ENCODE assay signal across 36 cellular contexts in the genomic region with DNA sequence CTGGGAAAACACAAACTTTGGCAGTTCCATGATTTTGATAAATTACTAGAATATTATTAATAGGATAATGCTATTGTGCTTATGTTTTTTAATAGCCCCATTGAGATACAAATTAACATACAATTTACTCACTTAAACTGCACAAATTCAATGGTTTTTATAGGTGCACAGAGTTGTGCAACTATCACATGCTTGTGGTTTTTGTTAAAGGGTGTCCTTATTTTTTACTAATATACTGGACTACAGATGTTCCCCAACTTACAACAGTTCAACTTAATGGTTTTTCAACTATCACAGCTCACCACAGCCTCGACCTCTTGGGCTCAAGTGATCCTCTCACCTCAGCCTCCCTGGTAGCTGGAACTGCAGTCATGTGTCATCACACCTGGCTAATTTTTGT.
"Had no signal": no experiment of that assay in that cellular context is flagged by ENCODE, and none has a peak within 500 bp of the region (broad histone marks: within the 10 kb centered on the region; RNA-seq: fewer than 3 reads in every experiment).

No MANE protein-coding gene starts in this region.

- H3K4me3 Mint-ChIP-seq: activated B cell treated with CpG ODN at 0.5 μM for 24 hours; activated CD4-positive, alpha-beta memory T cell treated with anti-CD3 and anti-CD28 coated beads, Interleukin-2, amount 10 ng/mL, durations not matched to agents 7 days and 5 days; activated CD8-positive, alpha-beta memory T cell treated with anti-CD3 and anti-CD28 coated beads, Interleukin-2, amount 10 ng/mL, durations not matched to agents 7 days and 5 days; activated naive CD4-positive, alpha-beta T cell treated with anti-CD3 and anti-CD28 coated beads, Interleukin-2, amount 10 ng/mL, durations not matched to agents 7 days and 5 days; activated naive CD8-positive, alpha-beta T cell; activated naive CD8-positive, alpha-beta T cell treated with anti-CD3 and anti-CD28 coated beads, Interleukin-2, amount 50 U/mL, for 24 hours; central memory CD8-positive, alpha-beta T cell; T-cell; T-helper 17 cell had no signal

- H3K9me3 Mint-ChIP-seq: activated B cell treated with CpG ODN at 0.5 μM for 24 hours; activated CD4-positive, alpha-beta memory T cell treated with anti-CD3 and anti-CD28 coated beads, Interleukin-2, amount 10 ng/mL, durations not matched to agents 7 days and 5 days; activated naive CD4-positive, alpha-beta T cell treated with anti-CD3 and anti-CD28 coated beads, Interleukin-2, amount 10 ng/mL, durations not matched to agents 7 days and 5 days; activated naive CD8-positive, alpha-beta T cell treated with anti-CD3 and anti-CD28 coated beads, Interleukin-2, amount 50 U/mL, for 24 hours; central memory CD8-positive, alpha-beta T cell; T-cell had no signal

- H3K4me3 ChIP-seq: MG63, Peyer's patch, SJSA1 had no signal

- DNase-seq: activated B cell treated with CpG ODN at 0.5 μM for 24 hours; activated CD4-positive, alpha-beta memory T cell treated with anti-CD3 and anti-CD28 coated beads, Interleukin-2, amount 10 ng/mL, durations not matched to agents 7 days and 5 days; activated CD4-positive, alpha-beta T cell treated with anti-CD3 and anti-CD28 coated beads for 4 hours; activated CD4-positive, alpha-beta T cell treated with anti-CD3 and anti-CD28 coated beads, Interleukin-2, amount 50 U/mL, for 1 hour; activated CD4-positive, CD25-positive, alpha-beta regulatory T cell treated with anti-CD3 and anti-CD28 coated beads, Interleukin-2, amount 50 U/mL, for 72 hours; activated CD8-positive, alpha-beta memory T cell treated with anti-CD3 and anti-CD28 coated beads for 24 hours; activated CD8-positive, alpha-beta memory T cell treated with anti-CD3 and anti-CD28 coated beads, Interleukin-2, amount 10 ng/mL, durations not matched to agents 7 days and 5 days; activated CD8-positive, alpha-beta memory T cell treated with anti-CD3 and anti-CD28 coated beads, Interleukin-2, amount 50 U/mL, for 48 hours; activated effector memory CD4-positive, alpha-beta T cell treated with Interleukin-2 at 50 U/mL for 16 hours; activated naive CD4-positive, alpha-beta T cell treated with anti-CD3 and anti-CD28 coated beads, Interleukin-2, amount 10 ng/mL, durations not matched to agents 7 days and 5 days; activated naive CD8-positive, alpha-beta T cell treated with anti-CD3 and anti-CD28 coated beads, Interleukin-2, amount 50 U/mL, for 24 hours; activated T-cell treated with anti-CD3 and anti-CD28 coated beads, Interleukin-2, amount 50 U/mL, for 48 hours; amniotic stem cell; aorta; brain microvascular endothelial cell; Kasumi-1; MG63; NCI-H1092; NCI-H1436 treated with DMSO at 0.1 percent for 48 hours; NCI-H1694 treated with DMSO at 0.1 percent for 48 hours; NCI-H2029; NCI-H345; NCI-H510A; NCI-H526; NCI-H748 treated with DMSO at 0.1 percent for 48 hours; NK-92 treated with Interleukin-12 subunit alpha and Interleukin-12 subunit beta, amount 100 ng/mL, for 24 hours; PC-3; Peyer's patch; RPMI8226; SHP77 treated with DMSO at 0.1 percent for 48 hours; SK-N-SH; T-cell; T-helper 17 cell had no signal

- H3K4me1 Mint-ChIP-seq: activated B cell treated with CpG ODN at 0.5 μM for 24 hours; activated CD4-positive, alpha-beta memory T cell treated with anti-CD3 and anti-CD28 coated beads, Interleukin-2, amount 10 ng/mL, durations not matched to agents 7 days and 5 days; activated CD8-positive, alpha-beta memory T cell treated with anti-CD3 and anti-CD28 coated beads, Interleukin-2, amount 10 ng/mL, durations not matched to agents 7 days and 5 days; activated naive CD4-positive, alpha-beta T cell treated with anti-CD3 and anti-CD28 coated beads, Interleukin-2, amount 10 ng/mL, durations not matched to agents 7 days and 5 days; central memory CD8-positive, alpha-beta T cell; T-cell; T-helper 17 cell had no signal

- H3K36me3 Mint-ChIP-seq: activated CD8-positive, alpha-beta memory T cell treated with anti-CD3 and anti-CD28 coated beads, Interleukin-2, amount 10 ng/mL, durations not matched to agents 7 days and 5 days; activated naive CD4-positive, alpha-beta T cell treated with anti-CD3 and anti-CD28 coated beads, Interleukin-2, amount 10 ng/mL, durations not matched to agents 7 days and 5 days; activated naive CD8-positive, alpha-beta T cell; T-cell had no signal

- H3K27me3 Mint-ChIP-seq: activated B cell treated with CpG ODN at 0.5 μM for 24 hours; activated CD4-positive, alpha-beta memory T cell treated with anti-CD3 and anti-CD28 coated beads, Interleukin-2, amount 10 ng/mL, durations not matched to agents 7 days and 5 days; activated CD8-positive, alpha-beta memory T cell treated with anti-CD3 and anti-CD28 coated beads, Interleukin-2, amount 10 ng/mL, durations not matched to agents 7 days and 5 days; activated naive CD4-positive, alpha-beta T cell treated with anti-CD3 and anti-CD28 coated beads, Interleukin-2, amount 10 ng/mL, durations not matched to agents 7 days and 5 days; activated naive CD8-positive, alpha-beta T cell; activated naive CD8-positive, alpha-beta T cell treated with anti-CD3 and anti-CD28 coated beads, Interleukin-2, amount 50 U/mL, for 24 hours; central memory CD8-positive, alpha-beta T cell; T-cell; T-helper 17 cell had no signal

- ATAC-seq: activated CD8-positive, alpha-beta memory T cell treated with anti-CD3 and anti-CD28 coated beads, Interleukin-2, amount 10 ng/mL, durations not matched to agents 7 days and 5 days; activated naive CD8-positive, alpha-beta T cell treated with anti-CD3 and anti-CD28 coated beads, Interleukin-2, amount 50 U/mL, for 24 hours; PC-3; T-cell; T-helper 17 cell had no signal

- H3K27ac Mint-ChIP-seq: activated B cell treated with CpG ODN at 0.5 μM for 24 hours; activated CD4-positive, alpha-beta memory T cell treated with anti-CD3 and anti-CD28 coated beads, Interleukin-2, amount 10 ng/mL, durations not matched to agents 7 days and 5 days; activated CD8-positive, alpha-beta memory T cell treated with anti-CD3 and anti-CD28 coated beads, Interleukin-2, amount 10 ng/mL, durations not matched to agents 7 days and 5 days; activated naive CD4-positive, alpha-beta T cell treated with anti-CD3 and anti-CD28 coated beads, Interleukin-2, amount 10 ng/mL, durations not matched to agents 7 days and 5 days; activated naive CD8-positive, alpha-beta T cell; activated naive CD8-positive, alpha-beta T cell treated with anti-CD3 and anti-CD28 coated beads, Interleukin-2, amount 50 U/mL, for 24 hours; T-cell; T-helper 17 cell had no signal
